27 cellular contexts compared by ENCODE assay signal in genomic region chr2:38430603-38431002, GRCh38.
"Had no signal": no experiment of that assay in that cellular context is flagged by ENCODE, and none has a peak within 500 bp of the region (broad histone marks: within the 10 kb centered on the region; RNA-seq: fewer than 3 reads in every experiment).

No MANE protein-coding gene starts in this region.

- H3K9ac ChIP-seq: SK-N-SH had no signal

- H3K36me3 Mint-ChIP-seq: activated CD8-positive, alpha-beta memory T cell treated with anti-CD3 and anti-CD28 coated beads, Interleukin-2, amount 10 ng/mL, durations not matched to agents 7 days and 5 days; activated naive CD8-positive, alpha-beta T cell treated with anti-CD3 and anti-CD28 coated beads for 36 hours; memory B cell; natural killer cell had no signal

- ATAC-seq: activated CD8-positive, alpha-beta memory T cell treated with anti-CD3 and anti-CD28 coated beads, Interleukin-2, amount 10 ng/mL, durations not matched to agents 7 days and 5 days; activated CD8-positive, alpha-beta T cell treated with anti-CD3 and anti-CD28 coated beads for 36 hours; gastrocnemius medialis; left colon; natural killer cell; sciatic nerve; stimulated activated naive CD8-positive, alpha-beta T cell treated with anti-CD3 and anti-CD28 coated beads, Interleukin-15, Interleukin-2, amounts not matched to agents 100 U/mL and 50 U/mL, for 24 hours had no signal

- H3K36me3 ChIP-seq: brain microvascular endothelial cell, gastrocnemius medialis had no signal

- H3K27ac Mint-ChIP-seq: activated CD8-positive, alpha-beta memory T cell treated with anti-CD3 and anti-CD28 coated beads, Interleukin-2, amount 10 ng/mL, durations not matched to agents 7 days and 5 days; activated CD8-positive, alpha-beta T cell treated with anti-CD3 and anti-CD28 coated beads for 36 hours; activated naive CD8-positive, alpha-beta T cell treated with anti-CD3 and anti-CD28 coated beads for 36 hours; dendritic cell treated with granulocyte-macrophage colony-stimulating factor and Interleukin-4, amounts not matched to agents 40 ng/mL and 50 ng/mL, for 4 days; memory B cell; natural killer cell; T-helper 1 cell treated with Interleukin-12 subunit alpha and Interleukin-12 subunit beta and Interleukin-4 antibody, amounts not matched to agents 30 μg/mL and 1 μg/mL, for 36 hours had no signal

- H3K4me1 Mint-ChIP-seq: activated CD8-positive, alpha-beta memory T cell treated with anti-CD3 and anti-CD28 coated beads, Interleukin-2, amount 10 ng/mL, durations not matched to agents 7 days and 5 days; activated naive CD8-positive, alpha-beta T cell treated with anti-CD3 and anti-CD28 coated beads for 36 hours; memory B cell; natural killer cell had no signal

- H3K27me3 ChIP-seq: brain microvascular endothelial cell, gastrocnemius medialis, testis had no signal

- H3K9me3 Mint-ChIP-seq: activated CD8-positive, alpha-beta T cell treated with anti-CD3 and anti-CD28 coated beads for 36 hours; activated naive CD8-positive, alpha-beta T cell treated with anti-CD3 and anti-CD28 coated beads for 36 hours; dendritic cell treated with granulocyte-macrophage colony-stimulating factor and Interleukin-4, amounts not matched to agents 40 ng/mL and 50 ng/mL, for 4 days; memory B cell; natural killer cell; T-helper 1 cell treated with Interleukin-12 subunit alpha and Interleukin-12 subunit beta and Interleukin-4 antibody, amounts not matched to agents 30 μg/mL and 1 μg/mL, for 36 hours had no signal

- H3K27me3 Mint-ChIP-seq: activated CD8-positive, alpha-beta T cell treated with anti-CD3 and anti-CD28 coated beads for 36 hours had no signal

- H3K9me3 ChIP-seq: gastrocnemius medialis, SK-N-SH, testis had no signal

- H3K27ac ChIP-seq: brain microvascular endothelial cell, gastrocnemius medialis, skin epidermis, testis had no signal

- DNase-seq: activated CD4-positive, alpha-beta T cell treated with anti-CD3 and anti-CD28 coated beads for 1 hour; activated CD4-positive, alpha-beta T cell treated with anti-CD3 and anti-CD28 coated beads, Interleukin-2, amount 50 U/mL, for 1 hour; activated CD8-positive, alpha-beta memory T cell treated with anti-CD3 and anti-CD28 coated beads, Interleukin-2, amount 10 ng/mL, durations not matched to agents 7 days and 5 days; activated CD8-positive, alpha-beta T cell treated with anti-CD3 and anti-CD28 coated beads for 36 hours; activated effector memory CD4-positive, alpha-beta T cell treated with Interleukin-2 at 50 U/mL for 16 hours; activated naive CD4-positive, alpha-beta T cell treated with Interleukin-2 at 50 U/mL for 16 hours; activated naive CD8-positive, alpha-beta T cell treated with anti-CD3 and anti-CD28 coated beads for 36 hours; brain microvascular endothelial cell; caudate nucleus; effector CD4-positive, alpha-beta T cell; gastrocnemius medialis; glutamatergic neuron; islet precursor cell; left colon; natural killer cell; SK-N-SH; stimulated activated CD4-positive, alpha-beta T cell treated with anti-CD3 and anti-CD28 coated beads, Interleukin-12 subunit alpha, Interleukin-12 subunit beta, amount 100 ng/mL, for 4 hours; stimulated activated CD4-positive, alpha-beta T cell treated with anti-CD3 and anti-CD28 coated beads, Interleukin-4, amount 100 ng/mL, for 1 hour; stimulated activated naive CD8-positive, alpha-beta T cell treated with anti-CD3 and anti-CD28 coated beads, Interleukin-15, Interleukin-2, amounts not matched to agents 100 U/mL and 50 U/mL, for 24 hours; SW 1271; T-helper 9 cell; testis had no signal

- H3K4me2 ChIP-seq: SK-N-SH had no signal

- H3K4me3 Mint-ChIP-seq: activated CD8-positive, alpha-beta memory T cell treated with anti-CD3 and anti-CD28 coated beads, Interleukin-2, amount 10 ng/mL, durations not matched to agents 7 days and 5 days; activated CD8-positive, alpha-beta T cell treated with anti-CD3 and anti-CD28 coated beads for 36 hours; activated naive CD8-positive, alpha-beta T cell treated with anti-CD3 and anti-CD28 coated beads for 36 hours; dendritic cell treated with granulocyte-macrophage colony-stimulating factor and Interleukin-4, amounts not matched to agents 40 ng/mL and 50 ng/mL, for 4 days; memory B cell; natural killer cell; T-helper 1 cell treated with Interleukin-12 subunit alpha and Interleukin-12 subunit beta and Interleukin-4 antibody, amounts not matched to agents 30 μg/mL and 1 μg/mL, for 36 hours had no signal

- H3K4me3 ChIP-seq: gastrocnemius medialis, skin epidermis had no signal
